Comparison of ENCODE assay signal across 2 cellular contexts in the genomic region with DNA sequence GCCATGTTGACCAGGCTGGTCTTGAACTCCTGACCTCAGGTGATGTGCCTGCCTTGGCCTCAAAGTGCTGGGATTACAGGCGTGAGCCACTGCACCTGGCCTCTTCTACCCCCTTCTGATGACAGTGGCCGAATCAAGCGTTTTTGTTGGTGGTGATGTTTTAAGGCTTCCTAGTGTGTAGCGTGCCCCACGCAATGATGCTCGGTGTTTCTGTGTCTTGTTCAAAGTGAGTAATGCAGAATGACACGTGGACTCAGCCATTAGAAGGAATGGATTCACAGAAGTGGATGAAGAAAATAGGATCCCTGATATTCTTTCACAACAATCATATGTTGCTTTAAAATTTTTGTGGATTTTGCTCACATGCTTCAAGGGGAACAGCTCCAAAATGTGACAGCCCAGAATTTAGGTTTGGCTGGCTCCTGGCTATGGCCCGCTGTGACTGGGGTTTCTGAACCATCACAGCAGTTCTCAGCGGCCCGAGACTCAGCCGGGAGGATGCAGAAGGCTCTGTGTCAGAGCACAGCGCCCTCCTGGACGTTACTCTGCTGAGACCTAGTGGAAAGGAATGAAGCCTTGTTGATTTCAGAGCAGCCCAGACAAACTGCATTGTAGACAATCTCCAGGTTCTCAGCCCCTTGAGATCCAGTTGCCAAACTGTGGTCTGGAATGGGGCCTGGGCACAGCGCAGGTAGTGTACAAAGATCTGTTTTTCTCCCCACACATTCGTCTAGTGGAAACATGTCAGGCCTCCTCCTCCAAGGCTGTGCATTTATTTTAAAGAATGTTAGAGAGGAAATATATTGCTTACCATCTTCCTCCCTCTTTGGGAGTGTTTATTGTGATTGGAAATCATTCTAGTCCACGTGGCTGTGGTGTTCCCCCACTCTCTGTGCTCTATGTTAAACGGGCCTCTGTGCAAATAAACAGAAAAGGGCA.
TF ChIP-seq lines count a peak whose summit lies in the region.

No MANE protein-coding gene starts in this region.

TF ChIP-seq in SK-N-SH treated with all-trans-retinoic acid at 6 μM for 48 hours, 23 proteins besides CTCF, POLR2A, EP300 and RAD21:
- TF ChIP-seq ZNF8 (CRISPR knock-in tag; IDR thresholded peaks at IDR 0.05) (no peak), OSR1 (CRISPR knock-in tag; IDR thresholded peaks at IDR 0.05) (no peak), CSDC2 (CRISPR knock-in tag; IDR thresholded peaks at IDR 0.05) (no peak), ZNF565 (CRISPR knock-in tag; conservative IDR thresholded peaks at IDR 0.05; ENCODE audit: low read depth) (no peak), ZFP3 (CRISPR knock-in tag; IDR thresholded peaks at IDR 0.05) (no peak), PPARA (CRISPR knock-in tag; IDR thresholded peaks at IDR 0.05; ENCODE audit: borderline replicate concordance) (no peak), SNAI2 (CRISPR knock-in tag; IDR thresholded peaks at IDR 0.05) (no peak), ZFP30 (CRISPR knock-in tag; IDR thresholded peaks at IDR 0.05) (no peak), ARNTL (CRISPR knock-in tag; IDR thresholded peaks at IDR 0.05; ENCODE audit: borderline replicate concordance, low read depth) (no peak)
- TF ChIP-seq, protein P1, sequence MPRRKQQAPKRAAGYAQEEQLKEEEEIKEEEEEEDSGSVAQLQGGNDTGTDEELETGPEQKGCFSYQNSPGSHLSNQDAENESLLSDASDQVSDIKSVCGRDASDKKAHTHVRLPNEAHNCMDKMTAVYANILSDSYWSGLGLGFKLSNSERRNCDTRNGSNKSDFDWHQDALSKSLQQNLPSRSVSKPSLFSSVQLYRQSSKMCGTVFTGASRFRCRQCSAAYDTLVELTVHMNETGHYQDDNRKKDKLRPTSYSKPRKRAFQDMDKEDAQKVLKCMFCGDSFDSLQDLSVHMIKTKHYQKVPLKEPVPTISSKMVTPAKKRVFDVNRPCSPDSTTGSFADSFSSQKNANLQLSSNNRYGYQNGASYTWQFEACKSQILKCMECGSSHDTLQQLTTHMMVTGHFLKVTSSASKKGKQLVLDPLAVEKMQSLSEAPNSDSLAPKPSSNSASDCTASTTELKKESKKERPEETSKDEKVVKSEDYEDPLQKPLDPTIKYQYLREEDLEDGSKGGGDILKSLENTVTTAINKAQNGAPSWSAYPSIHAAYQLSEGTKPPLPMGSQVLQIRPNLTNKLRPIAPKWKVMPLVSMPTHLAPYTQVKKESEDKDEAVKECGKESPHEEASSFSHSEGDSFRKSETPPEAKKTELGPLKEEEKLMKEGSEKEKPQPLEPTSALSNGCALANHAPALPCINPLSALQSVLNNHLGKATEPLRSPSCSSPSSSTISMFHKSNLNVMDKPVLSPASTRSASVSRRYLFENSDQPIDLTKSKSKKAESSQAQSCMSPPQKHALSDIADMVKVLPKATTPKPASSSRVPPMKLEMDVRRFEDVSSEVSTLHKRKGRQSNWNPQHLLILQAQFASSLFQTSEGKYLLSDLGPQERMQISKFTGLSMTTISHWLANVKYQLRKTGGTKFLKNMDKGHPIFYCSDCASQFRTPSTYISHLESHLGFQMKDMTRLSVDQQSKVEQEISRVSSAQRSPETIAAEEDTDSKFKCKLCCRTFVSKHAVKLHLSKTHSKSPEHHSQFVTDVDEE (CRISPR knock-in tag; IDR thresholded peaks at IDR 0.05): no peak
- TF ChIP-seq, protein P2, sequence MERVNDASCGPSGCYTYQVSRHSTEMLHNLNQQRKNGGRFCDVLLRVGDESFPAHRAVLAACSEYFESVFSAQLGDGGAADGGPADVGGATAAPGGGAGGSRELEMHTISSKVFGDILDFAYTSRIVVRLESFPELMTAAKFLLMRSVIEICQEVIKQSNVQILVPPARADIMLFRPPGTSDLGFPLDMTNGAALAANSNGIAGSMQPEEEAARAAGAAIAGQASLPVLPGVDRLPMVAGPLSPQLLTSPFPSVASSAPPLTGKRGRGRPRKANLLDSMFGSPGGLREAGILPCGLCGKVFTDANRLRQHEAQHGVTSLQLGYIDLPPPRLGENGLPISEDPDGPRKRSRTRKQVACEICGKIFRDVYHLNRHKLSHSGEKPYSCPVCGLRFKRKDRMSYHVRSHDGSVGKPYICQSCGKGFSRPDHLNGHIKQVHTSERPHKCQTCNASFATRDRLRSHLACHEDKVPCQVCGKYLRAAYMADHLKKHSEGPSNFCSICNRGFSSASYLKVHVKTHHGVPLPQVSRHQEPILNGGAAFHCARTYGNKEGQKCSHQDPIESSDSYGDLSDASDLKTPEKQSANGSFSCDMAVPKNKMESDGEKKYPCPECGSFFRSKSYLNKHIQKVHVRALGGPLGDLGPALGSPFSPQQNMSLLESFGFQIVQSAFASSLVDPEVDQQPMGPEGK (CRISPR knock-in tag; IDR thresholded peaks at IDR 0.05; ENCODE audit: borderline replicate concordance): no peak

TF ChIP-seq in SK-N-SH, 30 proteins besides CTCF, POLR2A, EP300 and RAD21:
- TF ChIP-seq SMC3 (IDR thresholded peaks at IDR 0.05; ENCODE audit: low read depth, low read length) (no peak), FOXJ3 (CRISPR knock-in tag; IDR thresholded peaks at IDR 0.05) (no peak), EZH2phosphoT487 (IDR thresholded peaks at IDR 0.05; ENCODE audit: borderline replicate concordance, low read depth) (no peak), NFIC (IDR thresholded peaks at IDR 0.05; ENCODE audit: borderline replicate concordance) (no peak), ELF1 (IDR thresholded peaks at IDR 0.05) (no peak), GABPA (IDR thresholded peaks at IDR 0.05; ENCODE audit: low read depth) (no peak), MXI1 (IDR thresholded peaks at IDR 0.05; ENCODE audit: low read depth, low read length) (no peak), FOSL2 (IDR thresholded peaks at IDR 0.05; ENCODE audit: borderline replicate concordance, low read depth) (no peak), NRF1 (IDR thresholded peaks at IDR 0.05; ENCODE audit: low read depth, low read length) (no peak), TCF12 (IDR thresholded peaks at IDR 0.05) (no peak), MAX (IDR thresholded peaks at IDR 0.05; ENCODE audit: low read depth) (no peak), REST (IDR thresholded peaks at IDR 0.05; ENCODE audit: low read depth, low read length) (no peak), YY1 (IDR thresholded peaks at IDR 0.05; ENCODE audit: low read depth) (no peak), RXRA (IDR thresholded peaks at IDR 0.05; ENCODE audit: borderline replicate concordance, low read depth) (no peak)
- TF ChIP-seq, protein P3, sequence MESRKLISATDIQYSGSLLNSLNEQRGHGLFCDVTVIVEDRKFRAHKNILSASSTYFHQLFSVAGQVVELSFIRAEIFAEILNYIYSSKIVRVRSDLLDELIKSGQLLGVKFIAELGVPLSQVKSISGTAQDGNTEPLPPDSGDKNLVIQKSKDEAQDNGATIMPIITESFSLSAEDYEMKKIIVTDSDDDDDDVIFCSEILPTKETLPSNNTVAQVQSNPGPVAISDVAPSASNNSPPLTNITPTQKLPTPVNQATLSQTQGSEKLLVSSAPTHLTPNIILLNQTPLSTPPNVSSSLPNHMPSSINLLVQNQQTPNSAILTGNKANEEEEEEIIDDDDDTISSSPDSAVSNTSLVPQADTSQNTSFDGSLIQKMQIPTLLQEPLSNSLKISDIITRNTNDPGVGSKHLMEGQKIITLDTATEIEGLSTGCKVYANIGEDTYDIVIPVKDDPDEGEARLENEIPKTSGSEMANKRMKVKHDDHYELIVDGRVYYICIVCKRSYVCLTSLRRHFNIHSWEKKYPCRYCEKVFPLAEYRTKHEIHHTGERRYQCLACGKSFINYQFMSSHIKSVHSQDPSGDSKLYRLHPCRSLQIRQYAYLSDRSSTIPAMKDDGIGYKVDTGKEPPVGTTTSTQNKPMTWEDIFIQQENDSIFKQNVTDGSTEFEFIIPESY (IDR thresholded peaks at IDR 0.05; ENCODE audit: borderline replicate concordance, low read depth): no peak
- TF ChIP-seq, protein P4, sequence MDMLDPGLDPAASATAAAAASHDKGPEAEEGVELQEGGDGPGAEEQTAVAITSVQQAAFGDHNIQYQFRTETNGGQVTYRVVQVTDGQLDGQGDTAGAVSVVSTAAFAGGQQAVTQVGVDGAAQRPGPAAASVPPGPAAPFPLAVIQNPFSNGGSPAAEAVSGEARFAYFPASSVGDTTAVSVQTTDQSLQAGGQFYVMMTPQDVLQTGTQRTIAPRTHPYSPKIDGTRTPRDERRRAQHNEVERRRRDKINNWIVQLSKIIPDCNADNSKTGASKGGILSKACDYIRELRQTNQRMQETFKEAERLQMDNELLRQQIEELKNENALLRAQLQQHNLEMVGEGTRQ (IDR thresholded peaks at IDR 0.05; ENCODE audit: borderline replicate concordance, low read depth, low read length): no peak
- TF ChIP-seq, protein P5, sequence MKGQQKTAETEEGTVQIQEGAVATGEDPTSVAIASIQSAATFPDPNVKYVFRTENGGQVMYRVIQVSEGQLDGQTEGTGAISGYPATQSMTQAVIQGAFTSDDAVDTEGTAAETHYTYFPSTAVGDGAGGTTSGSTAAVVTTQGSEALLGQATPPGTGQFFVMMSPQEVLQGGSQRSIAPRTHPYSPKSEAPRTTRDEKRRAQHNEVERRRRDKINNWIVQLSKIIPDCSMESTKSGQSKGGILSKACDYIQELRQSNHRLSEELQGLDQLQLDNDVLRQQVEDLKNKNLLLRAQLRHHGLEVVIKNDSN (IDR thresholded peaks at IDR 0.05; ENCODE audit: borderline replicate concordance, low read depth): no peak
